ENCODE assay signal across 8 cellular contexts in the genomic region with DNA sequence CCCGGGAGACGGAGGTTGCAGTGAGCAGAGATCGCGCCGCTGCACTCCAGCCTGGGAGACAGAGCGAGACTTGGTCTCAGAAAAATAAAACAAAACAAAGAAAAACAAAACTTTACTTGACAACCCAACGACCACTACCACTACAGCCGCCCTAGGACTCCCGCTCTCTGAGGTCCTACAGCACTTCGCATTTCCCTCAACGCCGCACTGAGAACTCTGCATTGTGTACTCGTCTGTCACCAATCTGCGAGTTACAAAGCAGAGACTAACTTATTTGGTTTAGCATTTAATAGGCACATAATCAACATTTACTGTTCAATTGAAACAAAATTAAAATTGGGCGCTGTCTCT. TPM values are rescaled to one million over a fixed set of nuclear protein-coding genes. Genes with fewer than 3 reads are reported as not detected.
DNase-seq lines count a peak whose midpoint lies in the region; TF ChIP-seq lines count a peak whose summit lies in the region.

No MANE protein-coding gene starts in this region.

- H3K27me3 ChIP-seq in iPS-18a (ENCODE audit: control insufficient read depth, insufficient read depth, low read length) (no peaks in the 10 kb centered on the region), smooth muscle cell (ENCODE audit: low read depth) (no peaks in the 10 kb centered on the region)

- H3K4me3 ChIP-seq in Jurkat, Clone E6-1 (ENCODE audit: low read length): peak overlapping the region; percentile 100
- H3K4me3 ChIP-seq in iPS-18a (ENCODE audit: low read length): peak overlapping the region; percentile 86
- H3K4me3 ChIP-seq in smooth muscle cell: peak overlapping the region; percentile 96

- H3K9me3 ChIP-seq in iPS-18a (ENCODE audit: control insufficient read depth, low read depth, low read length): no peaks in the 10 kb centered on the region
- no peaks in the 10 kb centered on the region for H3K9me3 ChIP-seq in smooth muscle cell (replicated peaks; ENCODE audit: low read depth)

- H3F3A ChIP-seq in smooth muscle cell (ENCODE audit: low read depth): no peaks in the 10 kb centered on the region

- H2AFZ ChIP-seq in smooth muscle cell (ENCODE audit: low read depth): peak overlapping the region; percentile 96

- H3K4me2 ChIP-seq in smooth muscle cell: peak overlapping the region; percentile 98

- DNase-seq in ELF-1 (ENCODE audit: low read depth, low spot score) (peak; percentile 48), amniotic epithelial cell (ENCODE audit: low read depth) (peak; percentile 19), smooth muscle cell (lab: John Stamatoyannopoulos, UW; ENCODE audit: unreplicated experiment) (no peak), HT-29 (ENCODE audit: low spot score) (no peak), OCI-M2 (lab: John Stamatoyannopoulos, UW; ENCODE audit: unreplicated experiment) (no peak), activated gamma-delta T cell treated with Interleukin-2 at 50 U/mL for 16 hours (no peak)
- DNase-seq in Jurkat, Clone E6-1 (ENCODE audit: low read depth, low spot score): no peak

- peak overlapping the region; percentile 88 for H3K27ac ChIP-seq in iPS-18a (ENCODE audit: low read length)
- peak overlapping the region; percentile 100 for H3K27ac ChIP-seq in smooth muscle cell (ENCODE audit: low read depth)

- 32% methylated on average over 15 of the region's 15 CpGs for WGBS in smooth muscle cell (ENCODE audit: low lambda C conversion rate)

- H3K79me2 ChIP-seq in smooth muscle cell (ENCODE audit: low read depth): peaks cover 45% of the 10 kb centered on the region

- H3K36me3 ChIP-seq in iPS-18a (ENCODE audit: control insufficient read depth, low read depth, low read length) (peaks cover 18% of the 10 kb centered on the region), smooth muscle cell (ENCODE audit: low read depth) (no peaks in the 10 kb centered on the region)

- H3K4me1 ChIP-seq in iPS-18a (ENCODE audit: control insufficient read depth, low read depth, low read length): peaks cover 9% of the 10 kb centered on the region
- peaks cover 25% of the 10 kb centered on the region for H3K4me1 ChIP-seq in smooth muscle cell (ENCODE audit: low read depth)

- TF ChIP-seq CTCF in smooth muscle cell (IDR thresholded peaks at IDR 0.05; ENCODE audit: borderline replicate concordance, insufficient read depth, poor library complexity, severe bottlenecking): no peak

- H4K20me1 ChIP-seq in smooth muscle cell (ENCODE audit: low read depth): peaks cover 40% of the 10 kb centered on the region

- H3K9ac ChIP-seq in iPS-18a (ENCODE audit: low read length) (peak overlapping the region; percentile 96), smooth muscle cell (ENCODE audit: low read depth) (peak overlapping the region; percentile 100)

RNA-seq across cellular contexts. Expression of a gene that starts 0.5 kb away (rescaled TPM):
- polyA plus RNA-seq in Jurkat, Clone E6-1 (2012; ENCODE audit: insufficient read depth, insufficient read length): 170 TPM
- 158 and 196 TPM in 2 replicates for total RNA-seq in smooth muscle cell
- 84.3 and 104 TPM in 2 replicates for polyA plus RNA-seq in smooth muscle cell
- total RNA-seq in HT-29 (2014; rRNA removed; shearing (Covaris generic)): 146 and 188 TPM in 2 replicates

RNA-seq across cellular contexts. Expression of a gene that starts 7.5 kb away (rescaled TPM):
- polyA plus RNA-seq in Jurkat, Clone E6-1 (2012; ENCODE audit: insufficient read depth, insufficient read length): 38.4 TPM
- 15.2 and 19.0 TPM in 2 replicates for total RNA-seq in smooth muscle cell
- 10.2 and 15.1 TPM in 2 replicates for polyA plus RNA-seq in smooth muscle cell
- total RNA-seq in HT-29 (2014; rRNA removed; shearing (Covaris generic)): 46.6 and 49.9 TPM in 2 replicates

Comparison
In these comparisons a context has a peak if more than half of its experiments do, and no peak if none do; other contexts are left out.
1. DNase-seq: peak in ELF-1 (single experiment) and amniotic epithelial cell (single experiment); none in Jurkat, Clone E6-1 (single experiment), smooth muscle cell (single experiment), HT-29 (single experiment), OCI-M2 (single experiment) and activated gamma-delta T cell treated with Interleukin-2 at 50 U/mL for 16 hours (single experiment).
2. Peak in every context shown above with its lines, with median percentiles within 50 percentile points of each other: H3K4me3 ChIP-seq.